27 cellular contexts compared by ENCODE assay signal in the genomic region with DNA sequence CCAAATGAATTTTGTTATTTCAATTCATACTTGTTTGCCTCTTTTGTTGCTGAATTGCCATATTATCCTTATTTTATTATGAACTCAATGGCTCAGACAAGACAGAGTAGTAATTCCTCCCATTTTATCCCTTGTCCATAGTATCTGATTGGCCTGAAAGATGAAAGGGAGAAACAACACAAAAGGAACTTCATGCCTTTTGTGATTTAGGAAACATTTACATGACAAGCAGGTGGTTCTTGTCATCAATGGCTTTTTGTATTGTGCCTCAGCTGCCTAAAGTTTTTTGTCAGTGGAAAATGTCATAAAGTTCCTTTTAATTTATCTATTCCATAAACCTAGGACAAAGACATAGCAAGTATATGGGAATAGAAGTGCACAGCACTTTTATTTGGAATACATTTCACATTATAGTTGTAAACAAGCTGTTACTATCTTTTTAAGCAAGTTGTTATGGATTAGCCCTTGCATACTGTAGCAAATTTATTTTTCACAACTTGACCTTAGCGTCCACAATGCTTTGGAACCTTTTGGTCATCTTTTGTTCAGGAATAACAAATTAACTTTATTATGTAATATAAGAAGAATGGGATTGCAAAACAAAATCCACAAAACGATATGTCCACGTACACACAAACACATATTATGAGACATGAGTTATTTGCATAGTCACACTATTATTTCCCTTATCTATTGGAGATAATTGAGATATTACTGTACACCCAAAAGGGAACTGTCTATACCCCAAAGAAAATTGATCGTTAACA.
"Had no signal": no experiment of that assay in that cellular context is flagged by ENCODE, and none has a peak within 500 bp of the region (broad histone marks: within the 10 kb centered on the region; RNA-seq: fewer than 3 reads in every experiment).

No MANE protein-coding gene starts in this region.

- H3K79me2 ChIP-seq: hepatocyte had no signal

- H3K9me3 Mint-ChIP-seq: mesothelial cell of epicardium; T-helper 2 cell treated with Interferon-gamma antibody and Interleukin-4, amounts not matched to agents 5 μg/mL and 100 μg/mL, for 36 hours had no signal

- H3K27me3 ChIP-seq: body of pancreas, hepatocyte, upper lobe of right lung had no signal

- H3K4me3 ChIP-seq: body of pancreas, cardiac muscle cell, coronary artery, dorsolateral prefrontal cortex, gastroesophageal sphincter, hepatocyte, spleen, suprapubic skin, tibial artery, upper lobe of right lung had no signal

- DNase-seq: activated CD4-positive, alpha-beta T cell treated with anti-CD3 and anti-CD28 coated beads for 4 hours; activated CD4-positive, alpha-beta T cell treated with anti-CD3 and anti-CD28 coated beads, Interleukin-2, amount 50 U/mL, for 4 hours; activated CD4-positive, CD25-positive, alpha-beta regulatory T cell; activated CD8-positive, alpha-beta memory T cell treated with anti-CD3 and anti-CD28 coated beads for 24 hours; activated effector memory CD4-positive, alpha-beta T cell treated with Interleukin-2 at 50 U/mL for 16 hours; activated naive CD4-positive, alpha-beta T cell treated with Interleukin-2 at 50 U/mL for 16 hours; aorta; body of pancreas; cerebellar nuclear complex; dorsolateral prefrontal cortex; effector memory CD4-positive, alpha-beta T cell; kidney; naive thymus-derived CD4-positive, alpha-beta T cell; posterior cingulate gyrus; right cardiac atrium; spleen; stimulated activated naive CD4-positive, alpha-beta T cell; tibial artery; upper lobe of right lung had no signal

- H3K27ac Mint-ChIP-seq: activated naive CD8-positive, alpha-beta T cell; mesothelial cell of epicardium; naive thymus-derived CD4-positive, alpha-beta T cell; T-helper 2 cell treated with Interferon-gamma antibody and Interleukin-4, amounts not matched to agents 5 μg/mL and 100 μg/mL, for 36 hours had no signal

- H3K4me3 Mint-ChIP-seq: activated naive CD8-positive, alpha-beta T cell; mesothelial cell of epicardium; naive thymus-derived CD4-positive, alpha-beta T cell; T-helper 2 cell treated with Interferon-gamma antibody and Interleukin-4, amounts not matched to agents 5 μg/mL and 100 μg/mL, for 36 hours had no signal

- FAIRE-seq: kidney had no signal

- H3K9me3 ChIP-seq: body of pancreas, gastroesophageal sphincter, spleen, suprapubic skin, tibial artery, upper lobe of right lung had no signal

- H3K36me3 ChIP-seq: cardiac muscle cell, gastroesophageal sphincter, spleen, suprapubic skin, tibial artery, upper lobe of right lung had no signal

- H3K36me3 Mint-ChIP-seq: activated naive CD8-positive, alpha-beta T cell; mesothelial cell of epicardium; naive thymus-derived CD4-positive, alpha-beta T cell had no signal

- H3K4me1 Mint-ChIP-seq: mesothelial cell of epicardium had no signal

- H3K4me1 ChIP-seq: body of pancreas, gastroesophageal sphincter, spleen, suprapubic skin, tibial artery had no signal

- H3K4me2 ChIP-seq: hepatocyte had no signal

- H2AFZ ChIP-seq: hepatocyte had no signal

- H3K27ac ChIP-seq: body of pancreas, cardiac muscle cell, coronary artery, dorsolateral prefrontal cortex, gastroesophageal sphincter, hepatocyte, spleen, suprapubic skin, tibial artery, upper lobe of right lung had no signal
